ENCODE assay signal across 8 cellular contexts in genomic region chr1:145963218-145964019, GRCh38. TPM values are rescaled to one million over a fixed set of nuclear protein-coding genes. Genes with fewer than 3 reads are reported as not detected.
DNase-seq lines count a peak whose midpoint lies in the region; ATAC-seq, FAIRE-seq and TF ChIP-seq lines count a peak whose summit lies in the region.

No MANE protein-coding gene starts in this region.

- CTCF ChIA-PET in PC-9 (lab: Charles Lee): interaction anchor here (0.9 to 1.4 kb wide), 2 partner anchors 36 to 72 kb away, joined by 3 to 7 read pairs; partner anchors contain the start of gene RBM8A

- no peak overlapping the region for H3K27ac ChIP-seq in PC-9
- peak overlapping the region; percentile 83 to 93 for H3K27ac ChIP-seq in coronary artery

- no peaks in the 10 kb centered on the region for H3K36me3 ChIP-seq in PC-9 (ENCODE audit: low read depth)

- no peaks in the 10 kb centered on the region for H3K27me3 Mint-ChIP-seq in T-helper 2 cell treated with Interferon-gamma antibody and Interleukin-4, amounts not matched to agents 5 μg/mL and 100 μg/mL, for 36 hours (ENCODE audit: low read depth)
- H3K27me3 Mint-ChIP-seq in nephron progenitor cell (ENCODE audit: low read depth, poor library complexity): peaks cover 58% of the 10 kb centered on the region

- no peak for ATAC-seq in HG02763 (IDR thresholded peaks at IDR 0.05; ENCODE audit: unreplicated experiment)

- FAIRE-seq in frontal cortex (lab: Jason Lieb, UNC): no peak

- peak overlapping the region; percentile 97 for H3K4me3 Mint-ChIP-seq in T-helper 2 cell treated with Interferon-gamma antibody and Interleukin-4, amounts not matched to agents 5 μg/mL and 100 μg/mL, for 36 hours
- peak overlapping the region; percentile 90 for H3K4me3 Mint-ChIP-seq in nephron progenitor cell

- H3K27me3 ChIP-seq in PC-9 (ENCODE audit: insufficient read depth, low read depth): peaks cover 16% of the 10 kb centered on the region

- TF ChIP-seq CTCF in PC-9 (conservative IDR thresholded peaks at IDR 0.05) (no peak), coronary artery (IDR thresholded peaks at IDR 0.05) (no peak), nephron progenitor cell (IDR thresholded peaks at IDR 0.05) (no peak), GM13976 (IDR thresholded peaks at IDR 0.05; ENCODE audit: borderline replicate concordance, control extremely low read depth, extremely low read depth, insufficient read depth, missing control alignments) (no peak)

- H3K36me3 Mint-ChIP-seq in T-helper 2 cell treated with Interferon-gamma antibody and Interleukin-4, amounts not matched to agents 5 μg/mL and 100 μg/mL, for 36 hours (ENCODE audit: low read depth): peaks cover 10% of the 10 kb centered on the region
- H3K36me3 Mint-ChIP-seq in nephron progenitor cell (ENCODE audit: low read depth): peaks cover 11% of the 10 kb centered on the region

- no TSS peak for BruUV-seq in PC-9 (replicated peaks; lab: Mats Ljungman, UMichigan)

- peak overlapping the region; percentile 84 for H3K4me2 ChIP-seq in PC-9

- intact Hi-C loops in PC-9 (cut with micrococcal nuclease; ENCODE audit: unreplicated experiment): loop anchor here (2.0 kb wide), 1 partner anchor 31 kb away; no protein-coding TSS in a partner anchor

- H3K9me3 Mint-ChIP-seq in T-helper 2 cell treated with Interferon-gamma antibody and Interleukin-4, amounts not matched to agents 5 μg/mL and 100 μg/mL, for 36 hours: peaks cover 4% of the 10 kb centered on the region
- peaks cover 18% of the 10 kb centered on the region for H3K9me3 Mint-ChIP-seq in nephron progenitor cell

- H2AFZ ChIP-seq in PC-9: peak overlapping the region; percentile 85; the same call in 1 of the 2 replicates

- no peaks in the 10 kb centered on the region for H3K9me2 ChIP-seq in PC-9 (ENCODE audit: insufficient read depth)

- in situ Hi-C loops in GM13976 (cut with MboI; ENCODE audit: low sequenced_read_pairs, unreplicated experiment): no loop called here

- POLR2A ChIA-PET in PC-9 (lab: Charles Lee; ENCODE audit: unreplicated experiment): interaction anchor here (0.6 to 1.0 kb wide), 3 partner anchors 12 to 36 kb away, joined by 4 to 9 read pairs (median 5); partner anchors contain the start of gene RBM8A

- peak overlapping the region; percentile 65 for H3K4me3 ChIP-seq in PC-9
- H3K4me3 ChIP-seq in coronary artery: peak overlapping the region; percentile 77

- H3K4me1 Mint-ChIP-seq in T-helper 2 cell treated with Interferon-gamma antibody and Interleukin-4, amounts not matched to agents 5 μg/mL and 100 μg/mL, for 36 hours (ENCODE audit: low read depth): peaks cover 47% of the 10 kb centered on the region
- peaks cover 58% of the 10 kb centered on the region for H3K4me1 Mint-ChIP-seq in nephron progenitor cell

- no peaks in the 10 kb centered on the region for H3K9me3 ChIP-seq in PC-9 (ENCODE audit: insufficient read depth, low read depth)

- no peaks in the 10 kb centered on the region for H4K20me1 ChIP-seq in PC-9 (ENCODE audit: insufficient read depth)

- DNase-seq in T-helper 2 cell treated with Interferon-gamma antibody and Interleukin-4, amounts not matched to agents 5 μg/mL and 100 μg/mL, for 36 hours (ENCODE audit: low spot score): no peak
- no peak for DNase-seq in T-helper 2 cell
- DNase-seq in PC-9: peak in 1 of 2 experiments; percentile 60
- DNase-seq in coronary artery (ENCODE audit: low spot score): no peak
- DNase-seq in nephron progenitor cell: no peak
- DNase-seq in GM13976 (ENCODE audit: low spot score): no peak
- no peak for DNase-seq in frontal cortex (ENCODE audit: low spot score in 2 of 2)

- no peaks in the 10 kb centered on the region for H3K79me2 ChIP-seq in PC-9 (ENCODE audit: low read depth)

- peaks cover 14% of the 10 kb centered on the region for H3F3A ChIP-seq in PC-9 (ENCODE audit: insufficient read depth, low read depth)

- H3K4me1 ChIP-seq in PC-9 (replicated peaks; ENCODE audit: insufficient read depth): peaks cover 27% of the 10 kb centered on the region

- H3K27ac Mint-ChIP-seq in T-helper 2 cell treated with Interferon-gamma antibody and Interleukin-4, amounts not matched to agents 5 μg/mL and 100 μg/mL, for 36 hours: peak overlapping the region; percentile 86
- no peak overlapping the region for H3K27ac Mint-ChIP-seq in nephron progenitor cell

RNA-seq across cellular contexts. Expression of gene ANKRD34A, which starts 1.0 kb away (rescaled TPM):
- total RNA-seq in PC-9 (2021) (0.33 and 0.50 TPM in 2 replicates), frontal cortex (1.6 TPM)

RNA-seq across cellular contexts. Expression of gene POLR3GL, which starts 1.1 kb away (rescaled TPM):
- total RNA-seq in PC-9 (2021): 7.2 and 10.6 TPM in 2 replicates
- total RNA-seq in frontal cortex: 14.7 TPM

RNA-seq across cellular contexts. Expression of gene LIX1L, which starts 5.6 kb away (rescaled TPM):
- total RNA-seq in PC-9 (2021): 0.48 and 0.50 TPM in 2 replicates
- 17.1 TPM for total RNA-seq in frontal cortex

RNA-seq across cellular contexts. Expression of gene TXNIP, which starts 33.0 kb away (rescaled TPM):
- total RNA-seq in PC-9 (2021) (95.7 and 131 TPM in 2 replicates), frontal cortex (125 TPM)

RNA-seq across cellular contexts. Expression of gene RBM8A, which starts 36.1 kb away (rescaled TPM):
- total RNA-seq in PC-9 (2021) (129 and 181 TPM in 2 replicates), frontal cortex (81.1 TPM)

Comparison
In these comparisons a context has a peak if more than half of its experiments do, and no peak if none do; other contexts are left out.
1. RNA of gene LIX1L, which starts 5.6 kb away (total RNA-seq): 17.1 TPM in frontal cortex (single experiment); 0.48 to 0.50 TPM in PC-9; every median in the first group is over 10 times any median in the second.